In the genomic region with DNA sequence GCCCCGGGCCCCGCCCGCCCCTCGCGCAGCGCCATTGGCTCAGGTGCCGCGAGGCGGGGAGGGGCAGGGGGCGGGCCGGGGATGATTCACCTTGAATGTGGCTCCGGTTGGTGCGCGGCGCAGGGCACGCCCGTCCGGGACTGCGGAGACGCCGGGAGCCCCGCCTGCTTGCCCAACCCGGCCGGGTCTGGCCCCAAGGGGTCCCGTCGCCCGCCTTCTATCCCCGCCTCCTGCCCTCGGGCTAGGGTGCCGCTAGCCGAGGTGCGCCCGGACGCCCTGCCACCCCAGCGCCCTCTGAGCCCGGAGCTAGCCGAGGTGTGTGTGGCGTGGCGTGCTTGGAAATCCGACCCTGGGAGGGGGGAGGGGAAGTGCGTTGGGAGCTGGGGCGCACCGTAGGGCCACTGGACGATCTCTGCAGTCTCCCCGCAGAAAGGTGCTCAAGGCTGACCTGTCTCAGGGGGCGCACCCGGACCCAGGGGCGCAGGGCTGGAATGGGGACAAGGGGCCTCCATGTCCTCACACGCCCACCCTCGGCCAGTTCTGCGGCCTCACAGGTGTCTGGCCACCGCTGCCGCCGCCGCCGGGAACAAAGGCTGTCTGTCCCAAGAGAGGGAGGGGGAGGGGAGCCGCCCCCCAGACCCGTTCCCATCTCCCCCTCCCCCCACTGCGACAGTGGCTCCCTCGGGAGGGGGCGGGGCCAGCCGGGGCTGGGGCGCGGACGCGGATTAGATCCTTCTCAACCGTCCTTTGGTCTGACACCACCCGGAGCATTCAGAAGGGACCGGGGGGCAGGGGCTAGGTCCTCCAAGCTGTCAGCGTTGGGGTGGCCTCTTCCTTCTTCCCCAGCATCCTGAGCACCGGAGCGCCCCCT, we compare ENCODE assay signal across 8 cellular contexts.
A peak's percentile ranks its signal among the peaks of the same experiment; 100 is the strongest.
DNase-seq lines count a peak whose midpoint lies in the region; ATAC-seq, FAIRE-seq and TF ChIP-seq lines count a peak whose summit lies in the region.

No MANE protein-coding gene starts in this region.

- no peaks in the 10 kb centered on the region for H3K9me3 Mint-ChIP-seq in activated T-helper 17 cell treated with anti-CD3 and anti-CD28 coated beads, Interleukin-2, amount 50 U/mL, for 72 hours

- DNase-seq in GM12891 (ENCODE audit: insufficient read length, low spot score) (peak; percentile 76), HuH-7.5 (ENCODE audit: low spot score) (peak; percentile 99), RCC 7860 (ENCODE audit: low spot score) (peak; percentile 79), occipital lobe (lab: John Stamatoyannopoulos, UW) (no peak)
- peak; percentile 59 to 80 for DNase-seq in stimulated activated CD4-positive, alpha-beta T cell treated with anti-CD3 and anti-CD28 coated beads, Interleukin-12 subunit alpha, Interleukin-12 subunit beta, amount 100 ng/mL, for 24 hours (ENCODE audit: low read depth in 2 of 2)

- FAIRE-seq in GM12891 (lab: Jason Lieb, UNC) (no peak), RCC 7860 (lab: Jason Lieb, UNC) (no peak)

- ATAC-seq in activated T-helper 17 cell treated with anti-CD3 and anti-CD28 coated beads, Interleukin-2, amount 50 U/mL, for 72 hours (replicated peaks), result peak; percentile 87
- no peak for ATAC-seq in GM18873 (IDR thresholded peaks at IDR 0.05; ENCODE audit: low FRiP score, unreplicated experiment)

- peaks cover 17% of the 10 kb centered on the region for H3K4me1 Mint-ChIP-seq in activated T-helper 17 cell treated with anti-CD3 and anti-CD28 coated beads, Interleukin-2, amount 50 U/mL, for 72 hours

- H3K4me3 Mint-ChIP-seq in activated T-helper 17 cell treated with anti-CD3 and anti-CD28 coated beads, Interleukin-2, amount 50 U/mL, for 72 hours, result peak overlapping the region; percentile 84

- H3K4me3 ChIP-seq in iPS-11a (ENCODE audit: low read depth, low read length), result peak overlapping the region; percentile 49

- peaks cover 20% of the 10 kb centered on the region for H3K36me3 Mint-ChIP-seq in activated T-helper 17 cell treated with anti-CD3 and anti-CD28 coated beads, Interleukin-2, amount 50 U/mL, for 72 hours (ENCODE audit: low read depth)

- no peak for TF ChIP-seq POLR2A in GM12891 (IDR thresholded peaks at IDR 0.05; ENCODE audit: low read depth, low read length)

- H3K27ac Mint-ChIP-seq in activated T-helper 17 cell treated with anti-CD3 and anti-CD28 coated beads, Interleukin-2, amount 50 U/mL, for 72 hours, result no peak overlapping the region

- H3K27me3 Mint-ChIP-seq in activated T-helper 17 cell treated with anti-CD3 and anti-CD28 coated beads, Interleukin-2, amount 50 U/mL, for 72 hours, result peaks cover 44% of the 10 kb centered on the region

TF ChIP-seq in GM12891, 5 proteins besides CTCF, POLR2A, EP300 and RAD21:
- TF ChIP-seq SPI1 (IDR thresholded peaks at IDR 0.05; ENCODE audit: low read depth, low read length) (no peak), POU2F2 (IDR thresholded peaks at IDR 0.05; ENCODE audit: low read depth, low read length) (no peak), PAX5 (IDR thresholded peaks at IDR 0.05; ENCODE audit: insufficient read depth, low read length, severe bottlenecking) (no peak), TAF1 (IDR thresholded peaks at IDR 0.05; ENCODE audit: low read depth, low read length) (no peak), POLR2AphosphoS5 (IDR thresholded peaks at IDR 0.05; ENCODE audit: low read depth, low read length) (no peak)
TF ChIP-seq in GM12891: peak in this region for 0.
